Comparison of ENCODE assay signal across 18 cellular contexts in genomic region chr10:635088-635861, GRCh38. TPM values are rescaled to one million over a fixed set of nuclear protein-coding genes. Genes with fewer than 3 reads are reported as not detected.
DNase-seq lines count a peak whose midpoint lies in the region; ATAC-seq and TF ChIP-seq lines count a peak whose summit lies in the region.
"Had no signal": no experiment of that assay in that cellular context is flagged by ENCODE, and none has a peak within 500 bp of the region (broad histone marks: within the 10 kb centered on the region; RNA-seq: fewer than 3 reads in every experiment).

No MANE protein-coding gene starts in this region.

- no peak overlapping the region for H3K4me2 ChIP-seq in osteoblast (ENCODE audit: insufficient read depth, low read length)

- ATAC-seq in HG03108 (IDR thresholded peaks at IDR 0.05; ENCODE audit: unreplicated experiment) (no peak), GM19452 (IDR thresholded peaks at IDR 0.05; ENCODE audit: unreplicated experiment) (no peak)
- ATAC-seq: body of pancreas; foreskin keratinocyte; left lung; stimulated activated naive B cell treated with anti-CD40 and anti-IgM and Interleukin-4, amounts not matched to agents 10 μg/mL and 1 μg/mL and 100 μg/mL, for 72 hours had no signal

- peaks cover 67% of the 10 kb centered on the region for H4K20me1 ChIP-seq in osteoblast (ENCODE audit: insufficient read depth, low read length)

- no peaks in the 10 kb centered on the region for H3K27me3 ChIP-seq in osteoblast (ENCODE audit: insufficient read depth, low read length)
- H3K27me3 ChIP-seq: body of pancreas, foreskin keratinocyte had no signal

- no peaks in the 10 kb centered on the region for H3K9me3 ChIP-seq in osteoblast (ENCODE audit: low read depth, low read length)
- H3K9me3 ChIP-seq: body of pancreas, left lung, prostate gland had no signal

- H3K4me1 ChIP-seq in osteoblast (ENCODE audit: insufficient read depth, low read length) = no peaks in the 10 kb centered on the region
- H3K4me1 ChIP-seq: left lung, prostate gland had no signal

- no peak overlapping the region for H3K27ac ChIP-seq in osteoblast (ENCODE audit: low read depth, low read length)
- H3K27ac ChIP-seq: foreskin keratinocyte, left lung, prostate gland, RWPE1 had no signal

- no peak overlapping the region for H3K4me3 ChIP-seq in osteoblast (ENCODE audit: insufficient read depth, low read length)
- H3K4me3 ChIP-seq: body of pancreas, left lung, prostate gland had no signal

- H3K36me3 ChIP-seq in osteoblast (ENCODE audit: insufficient read depth, low read length) = no peaks in the 10 kb centered on the region
- H3K36me3 ChIP-seq: left lung, prostate gland had no signal

- peaks cover 95% of the 10 kb centered on the region for H3K79me2 ChIP-seq in osteoblast (ENCODE audit: insufficient read depth, low read length)

- intact Hi-C loops in head of caudate nucleus (cut with DNase I) = loop anchor here (5.0 kb wide), 1 partner anchor 52 kb away; the partner anchor contains the start of gene DIP2C

- DNase-seq in SHP77 (lab: John Stamatoyannopoulos, UW) = peak; percentile 58 to 84
- peak in 40 of 42 donors; percentile 60 to 90 (median 78) for DNase-seq in head of caudate nucleus
- DNase-seq in osteoblast (ENCODE audit: insufficient read length, low spot score, missing footprints) = peak; percentile 64
- DNase-seq in superior temporal gyrus (ENCODE audit: extremely low spot score) = peak; percentile 69
- DNase-seq in NOMO-1 treated with dmso at 0.1 percent for 144 hours (lab: John Stamatoyannopoulos, UW; ENCODE audit: unreplicated experiment) = no peak
- no peak for DNase-seq in hepatic stellate cell (ENCODE audit: low spot score)
- DNase-seq: COR-L47; foreskin keratinocyte; left lung; MM.1S; NCI-H187; NCI-H446; stimulated activated naive B cell treated with anti-CD40 and anti-IgM and Interleukin-4, amounts not matched to agents 10 μg/mL and 1 μg/mL and 100 μg/mL, for 72 hours had no signal

- H2AFZ ChIP-seq in osteoblast (ENCODE audit: low read length) = no peak overlapping the region

- no peak for TF ChIP-seq CTCF in osteoblast (IDR thresholded peaks at IDR 0.05; ENCODE audit: extremely low read depth, low read depth, low read length)

RNA-seq across cellular contexts. Expression of gene DIP2C, which starts 54.2 kb away (rescaled TPM):
- 32.4 and 36.9 TPM in 2 replicates for total RNA-seq in osteoblast

Comparison
In these comparisons a context has a peak if more than half of its experiments do, and no peak if none do; other contexts are left out.
1. DNase-seq: peak in SHP77 (2 of 2), head of caudate nucleus (40 of 42), osteoblast (single experiment) and superior temporal gyrus (single experiment); none in NOMO-1 treated with dmso at 0.1 percent for 144 hours (single experiment) and hepatic stellate cell (single experiment).